ENCODE assay signal across 5 cellular contexts in the genomic region with DNA sequence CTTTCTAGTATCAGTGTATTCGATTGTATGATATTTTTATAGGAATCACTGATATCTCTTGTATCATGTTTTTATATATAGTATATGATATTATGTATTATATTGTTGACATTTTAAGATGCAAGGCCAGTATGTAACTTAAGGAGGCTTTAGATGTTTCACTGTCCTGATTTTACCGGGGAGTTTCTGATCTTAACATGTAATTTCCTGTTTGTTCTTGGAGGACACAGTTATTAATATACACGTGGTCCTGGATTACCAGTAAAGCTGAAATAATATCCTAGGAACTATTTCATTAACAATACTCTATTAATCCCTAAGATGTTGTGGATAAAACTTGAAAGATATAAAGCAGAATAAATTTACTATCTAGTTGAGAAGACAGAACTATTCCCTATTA.
"Had no signal": no experiment of that assay in that cellular context is flagged by ENCODE, and none has a peak within 500 bp of the region (broad histone marks: within the 10 kb centered on the region; RNA-seq: fewer than 3 reads in every experiment).

No MANE protein-coding gene starts in this region.

- H3K4me1 Mint-ChIP-seq: H9 had no signal

- H3K27ac Mint-ChIP-seq: GM23338, H9 had no signal

- H3K4me3 Mint-ChIP-seq: GM23338, H9, IgD-negative memory B cell had no signal

- H3K9me3 Mint-ChIP-seq: GM23338 had no signal

- H3K27me3 Mint-ChIP-seq: IgD-negative memory B cell had no signal

- H3K4me3 ChIP-seq: GM23338 had no signal

- ATAC-seq: GM23338, HepG2 had no signal

- DNase-seq: H9, HCEC 1CT had no signal
